In the genomic region with DNA sequence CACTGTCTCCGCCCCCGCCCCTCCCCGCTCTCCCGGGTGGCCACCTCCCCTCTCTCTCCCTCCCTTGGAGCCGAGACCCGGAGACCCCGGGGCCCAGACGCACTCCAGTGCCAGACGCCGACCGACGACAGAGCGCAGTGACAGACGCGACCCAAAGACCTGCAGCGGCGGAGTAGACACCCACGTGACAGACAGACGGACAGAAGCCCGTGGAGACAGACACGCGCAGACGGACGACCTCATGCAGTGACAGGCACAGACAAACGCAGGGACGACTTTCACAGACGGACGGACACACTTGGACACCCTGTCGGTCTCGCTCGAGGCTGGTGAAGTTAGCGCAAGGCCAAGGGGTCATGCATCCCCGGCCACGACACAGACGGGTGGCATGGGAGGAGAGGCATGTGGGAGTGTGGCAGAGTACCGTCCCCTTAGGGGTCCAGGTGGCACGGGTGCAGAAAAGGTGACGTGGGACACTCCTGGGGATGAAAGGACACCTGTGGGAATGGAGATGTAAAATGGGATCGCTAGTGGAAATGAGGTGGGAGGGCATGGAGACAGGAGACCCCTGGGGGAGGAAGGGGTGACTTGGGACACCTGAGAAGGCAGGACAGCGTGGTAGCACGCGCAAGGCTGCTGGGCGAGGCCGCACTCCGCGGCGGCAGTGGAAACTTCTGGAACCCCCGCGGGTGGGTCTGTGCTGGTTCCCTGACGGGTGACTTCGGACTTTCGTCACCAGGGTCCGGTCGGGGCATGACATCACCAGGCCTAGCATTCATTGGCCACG, we compare ENCODE assay signal across 1 cellular context.
TF ChIP-seq lines count a peak whose summit lies in the region.

No MANE protein-coding gene starts in this region.

TF ChIP-seq in K562, 482 proteins besides CTCF, POLR2A, EP300 and RAD21 (continued from another document and continues in another):
- TF ChIP-seq ZNF431 (CRISPR knock-in tag; IDR thresholded peaks at IDR 0.05) (0 out of 2 replicates have a peak, but pooled peaks have one; percentile 70), HDAC8 (tag; IDR thresholded peaks at IDR 0.05) (no peak), OTX1 (CRISPR knock-in tag; IDR thresholded peaks at IDR 0.05) (no peak), CBFB (CRISPR knock-in tag; IDR thresholded peaks at IDR 0.05) (no peak), PCBP1 (IDR thresholded peaks at IDR 0.05; ENCODE audit: low read depth, low read length, poor library complexity, severe bottlenecking) (no peak), ATF7 (IDR thresholded peaks at IDR 0.05) (peak; percentile 96), SMARCA4 (IDR thresholded peaks at IDR 0.05) (peak; percentile 28; the same call in 1 of the 2 replicates), FIP1L1 (IDR thresholded peaks at IDR 0.05; ENCODE audit: low read depth, low read length, poor library complexity, severe bottlenecking) (peak; percentile 0), TBP (optimal IDR thresholded peaks at IDR 0.05; ENCODE audit: low read depth, low read length) (peak; percentile 62), ZFX (CRISPR knock-in tag; IDR thresholded peaks at IDR 0.05) (peak; percentile 40; the same call in 1 of the 2 replicates), ZNF263 (CRISPR knock-in tag; IDR thresholded peaks at IDR 0.05; ENCODE audit: borderline replicate concordance) (peak; percentile 27; the same call in 1 of the 2 replicates), MIER1 (IDR thresholded peaks at IDR 0.05; ENCODE audit: low read depth) (peak; percentile 80; the same call in 1 of the 2 replicates), CREM (IDR thresholded peaks at IDR 0.05; ENCODE audit: low read depth) (peak; percentile 50), MCM5 (IDR thresholded peaks at IDR 0.05; ENCODE audit: low read depth) (no peak), MTA1 (IDR thresholded peaks at IDR 0.05; ENCODE audit: borderline replicate concordance) (peak; percentile 88), ARNT (IDR thresholded peaks at IDR 0.05) (0 out of 4 replicates have a peak, but pooled peaks of 1 of the 2 experiments have one; percentile 33), CBX8 (IDR thresholded peaks at IDR 0.05; ENCODE audit: borderline replicate concordance, extremely low read depth, low read depth, low read length, poor library complexity, severe bottlenecking) (no peak), PML (IDR thresholded peaks at IDR 0.05; ENCODE audit: low read length) (no peak), CXXC5 (CRISPR knock-in tag; IDR thresholded peaks at IDR 0.05) (peak; percentile 52), YBX1 (IDR thresholded peaks at IDR 0.05) (no peak), SUPT5H (IDR thresholded peaks at IDR 0.05) (peak; percentile 53; the same call in 1 of the 2 replicates), SLC30A9 (CRISPR knock-in tag; IDR thresholded peaks at IDR 0.05) (no peak), ZKSCAN1 (IDR thresholded peaks at IDR 0.05; ENCODE audit: low read depth, low read length) (no peak), HIVEP1 (CRISPR knock-in tag; IDR thresholded peaks at IDR 0.05) (no peak), ZBTB1 (CRISPR knock-in tag; IDR thresholded peaks at IDR 0.05; ENCODE audit: borderline replicate concordance, low read depth) (peak; percentile 49; the same call in 1 of the 2 replicates), KDM4B (IDR thresholded peaks at IDR 0.05; ENCODE audit: borderline replicate concordance in 2 of 2, low read depth in 1 of 2) (0 out of 4 replicates have a peak, but pooled peaks of 1 of the 2 experiments have one; percentile 31), FOSL1 (tag; conservative IDR thresholded peaks at IDR 0.05) (no peak), SNRNP70 (optimal IDR thresholded peaks at IDR 0.05; ENCODE audit: low read depth, low read length) (no peak), MTA2 (IDR thresholded peaks at IDR 0.05; ENCODE audit: low read depth) (no peak), RHOXF2B (CRISPR knock-in tag; conservative IDR thresholded peaks at IDR 0.05) (no peak), ZNF589 (CRISPR knock-in tag; IDR thresholded peaks at IDR 0.05; ENCODE audit: low read depth) (no peak), GTF2F1 (IDR thresholded peaks at IDR 0.05; ENCODE audit: low read depth, low read length) (0 out of 2 replicates have a peak, but pooled peaks have one; percentile 29), ZC3H4 (CRISPR knock-in tag; IDR thresholded peaks at IDR 0.05; ENCODE audit: borderline replicate concordance) (peak; percentile 54; the same call in 1 of the 2 replicates), CHD2 (IDR thresholded peaks at IDR 0.05; ENCODE audit: low read depth, low read length) (no peak; the same call in 1 of the 2 replicates), ZKSCAN8 (CRISPR knock-in tag; IDR thresholded peaks at IDR 0.05) (no peak), KAT2B (IDR thresholded peaks at IDR 0.05; ENCODE audit: low read depth, low read length) (no peak), TAF9B (IDR thresholded peaks at IDR 0.05; ENCODE audit: partially characterized antibody) (no peak), SP1 (CRISPR knock-in tag; IDR thresholded peaks at IDR 0.05) (peak; percentile 47), ELF2 (CRISPR knock-in tag; IDR thresholded peaks at IDR 0.05) (no peak), KHSRP (IDR thresholded peaks at IDR 0.05) (no peak), BRF1 (IDR thresholded peaks at IDR 0.05; ENCODE audit: borderline replicate concordance, extremely low read depth, insufficient read length) (no peak), TOE1 (IDR thresholded peaks at IDR 0.05; ENCODE audit: borderline replicate concordance) (peak; percentile 86), TOE1 (CRISPR knock-in tag; IDR thresholded peaks at IDR 0.05; ENCODE audit: borderline replicate concordance, low read depth) (no peak), NCOA4 (IDR thresholded peaks at IDR 0.05; ENCODE audit: partially characterized antibody) (no peak), PTBP1 (IDR thresholded peaks at IDR 0.05; ENCODE audit: low read depth, low read length) (no peak), ZKSCAN3 (CRISPR knock-in tag; IDR thresholded peaks at IDR 0.05) (no peak)
- TF ChIP-seq, protein P1, sequence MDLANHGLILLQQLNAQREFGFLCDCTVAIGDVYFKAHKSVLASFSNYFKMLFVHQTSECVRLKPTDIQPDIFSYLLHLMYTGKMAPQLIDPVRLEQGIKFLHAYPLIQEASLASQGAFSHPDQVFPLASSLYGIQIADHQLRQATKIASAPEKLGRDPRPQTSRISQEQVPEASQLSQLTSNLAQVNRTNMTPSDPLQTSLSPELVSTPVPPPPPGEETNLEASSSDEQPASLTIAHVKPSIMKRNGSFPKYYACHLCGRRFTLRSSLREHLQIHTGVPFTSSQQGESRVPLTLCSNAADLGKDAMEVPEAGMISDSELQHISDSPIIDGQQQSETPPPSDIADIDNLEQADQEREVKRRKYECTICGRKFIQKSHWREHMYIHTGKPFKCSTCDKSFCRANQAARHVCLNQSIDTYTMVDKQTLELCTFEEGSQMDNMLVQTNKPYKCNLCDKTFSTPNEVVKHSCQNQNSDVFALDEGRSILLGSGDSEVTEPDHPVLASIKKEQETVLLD (IDR thresholded peaks at IDR 0.05) = peak; percentile 95
- TF ChIP-seq, protein P2, sequence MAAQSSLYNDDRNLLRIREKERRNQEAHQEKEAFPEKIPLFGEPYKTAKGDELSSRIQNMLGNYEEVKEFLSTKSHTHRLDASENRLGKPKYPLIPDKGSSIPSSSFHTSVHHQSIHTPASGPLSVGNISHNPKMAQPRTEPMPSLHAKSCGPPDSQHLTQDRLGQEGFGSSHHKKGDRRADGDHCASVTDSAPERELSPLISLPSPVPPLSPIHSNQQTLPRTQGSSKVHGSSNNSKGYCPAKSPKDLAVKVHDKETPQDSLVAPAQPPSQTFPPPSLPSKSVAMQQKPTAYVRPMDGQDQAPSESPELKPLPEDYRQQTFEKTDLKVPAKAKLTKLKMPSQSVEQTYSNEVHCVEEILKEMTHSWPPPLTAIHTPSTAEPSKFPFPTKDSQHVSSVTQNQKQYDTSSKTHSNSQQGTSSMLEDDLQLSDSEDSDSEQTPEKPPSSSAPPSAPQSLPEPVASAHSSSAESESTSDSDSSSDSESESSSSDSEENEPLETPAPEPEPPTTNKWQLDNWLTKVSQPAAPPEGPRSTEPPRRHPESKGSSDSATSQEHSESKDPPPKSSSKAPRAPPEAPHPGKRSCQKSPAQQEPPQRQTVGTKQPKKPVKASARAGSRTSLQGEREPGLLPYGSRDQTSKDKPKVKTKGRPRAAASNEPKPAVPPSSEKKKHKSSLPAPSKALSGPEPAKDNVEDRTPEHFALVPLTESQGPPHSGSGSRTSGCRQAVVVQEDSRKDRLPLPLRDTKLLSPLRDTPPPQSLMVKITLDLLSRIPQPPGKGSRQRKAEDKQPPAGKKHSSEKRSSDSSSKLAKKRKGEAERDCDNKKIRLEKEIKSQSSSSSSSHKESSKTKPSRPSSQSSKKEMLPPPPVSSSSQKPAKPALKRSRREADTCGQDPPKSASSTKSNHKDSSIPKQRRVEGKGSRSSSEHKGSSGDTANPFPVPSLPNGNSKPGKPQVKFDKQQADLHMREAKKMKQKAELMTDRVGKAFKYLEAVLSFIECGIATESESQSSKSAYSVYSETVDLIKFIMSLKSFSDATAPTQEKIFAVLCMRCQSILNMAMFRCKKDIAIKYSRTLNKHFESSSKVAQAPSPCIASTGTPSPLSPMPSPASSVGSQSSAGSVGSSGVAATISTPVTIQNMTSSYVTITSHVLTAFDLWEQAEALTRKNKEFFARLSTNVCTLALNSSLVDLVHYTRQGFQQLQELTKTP (IDR thresholded peaks at IDR 0.05; ENCODE audit: low read depth in 1 of 2, partially characterized antibody in 2 of 2) = peak in 1 of 2 experiments; percentile 19
- TF ChIP-seq, protein P3, sequence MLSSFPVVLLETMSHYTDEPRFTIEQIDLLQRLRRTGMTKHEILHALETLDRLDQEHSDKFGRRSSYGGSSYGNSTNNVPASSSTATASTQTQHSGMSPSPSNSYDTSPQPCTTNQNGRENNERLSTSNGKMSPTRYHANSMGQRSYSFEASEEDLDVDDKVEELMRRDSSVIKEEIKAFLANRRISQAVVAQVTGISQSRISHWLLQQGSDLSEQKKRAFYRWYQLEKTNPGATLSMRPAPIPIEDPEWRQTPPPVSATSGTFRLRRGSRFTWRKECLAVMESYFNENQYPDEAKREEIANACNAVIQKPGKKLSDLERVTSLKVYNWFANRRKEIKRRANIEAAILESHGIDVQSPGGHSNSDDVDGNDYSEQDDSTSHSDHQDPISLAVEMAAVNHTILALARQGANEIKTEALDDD (IDR thresholded peaks at IDR 0.05) = no peak
- TF ChIP-seq, protein P4, sequence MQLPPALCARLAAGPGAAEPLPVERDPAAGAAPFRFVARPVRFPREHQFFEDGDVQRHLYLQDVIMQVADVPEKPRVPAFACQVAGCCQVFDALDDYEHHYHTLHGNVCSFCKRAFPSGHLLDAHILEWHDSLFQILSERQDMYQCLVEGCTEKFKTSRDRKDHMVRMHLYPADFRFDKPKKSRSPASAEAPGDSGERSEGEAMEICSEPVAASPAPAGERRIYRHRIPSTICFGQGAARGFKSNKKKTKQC (CRISPR knock-in tag; IDR thresholded peaks at IDR 0.05) = peak; percentile 73; the same call in 1 of the 2 replicates
- TF ChIP-seq, protein P5, sequence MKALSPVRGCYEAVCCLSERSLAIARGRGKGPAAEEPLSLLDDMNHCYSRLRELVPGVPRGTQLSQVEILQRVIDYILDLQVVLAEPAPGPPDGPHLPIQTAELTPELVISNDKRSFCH (CRISPR knock-in tag; IDR thresholded peaks at IDR 0.05) = no peak
- TF ChIP-seq, protein P5 (tag; IDR thresholded peaks at IDR 0.05) = 0 out of 2 replicates have a peak, but pooled peaks have one; percentile 14
- TF ChIP-seq, protein P6, sequence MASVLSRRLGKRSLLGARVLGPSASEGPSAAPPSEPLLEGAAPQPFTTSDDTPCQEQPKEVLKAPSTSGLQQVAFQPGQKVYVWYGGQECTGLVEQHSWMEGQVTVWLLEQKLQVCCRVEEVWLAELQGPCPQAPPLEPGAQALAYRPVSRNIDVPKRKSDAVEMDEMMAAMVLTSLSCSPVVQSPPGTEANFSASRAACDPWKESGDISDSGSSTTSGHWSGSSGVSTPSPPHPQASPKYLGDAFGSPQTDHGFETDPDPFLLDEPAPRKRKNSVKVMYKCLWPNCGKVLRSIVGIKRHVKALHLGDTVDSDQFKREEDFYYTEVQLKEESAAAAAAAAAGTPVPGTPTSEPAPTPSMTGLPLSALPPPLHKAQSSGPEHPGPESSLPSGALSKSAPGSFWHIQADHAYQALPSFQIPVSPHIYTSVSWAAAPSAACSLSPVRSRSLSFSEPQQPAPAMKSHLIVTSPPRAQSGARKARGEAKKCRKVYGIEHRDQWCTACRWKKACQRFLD (CRISPR knock-in tag; IDR thresholded peaks at IDR 0.05) = no peak
- TF ChIP-seq, protein P7, sequence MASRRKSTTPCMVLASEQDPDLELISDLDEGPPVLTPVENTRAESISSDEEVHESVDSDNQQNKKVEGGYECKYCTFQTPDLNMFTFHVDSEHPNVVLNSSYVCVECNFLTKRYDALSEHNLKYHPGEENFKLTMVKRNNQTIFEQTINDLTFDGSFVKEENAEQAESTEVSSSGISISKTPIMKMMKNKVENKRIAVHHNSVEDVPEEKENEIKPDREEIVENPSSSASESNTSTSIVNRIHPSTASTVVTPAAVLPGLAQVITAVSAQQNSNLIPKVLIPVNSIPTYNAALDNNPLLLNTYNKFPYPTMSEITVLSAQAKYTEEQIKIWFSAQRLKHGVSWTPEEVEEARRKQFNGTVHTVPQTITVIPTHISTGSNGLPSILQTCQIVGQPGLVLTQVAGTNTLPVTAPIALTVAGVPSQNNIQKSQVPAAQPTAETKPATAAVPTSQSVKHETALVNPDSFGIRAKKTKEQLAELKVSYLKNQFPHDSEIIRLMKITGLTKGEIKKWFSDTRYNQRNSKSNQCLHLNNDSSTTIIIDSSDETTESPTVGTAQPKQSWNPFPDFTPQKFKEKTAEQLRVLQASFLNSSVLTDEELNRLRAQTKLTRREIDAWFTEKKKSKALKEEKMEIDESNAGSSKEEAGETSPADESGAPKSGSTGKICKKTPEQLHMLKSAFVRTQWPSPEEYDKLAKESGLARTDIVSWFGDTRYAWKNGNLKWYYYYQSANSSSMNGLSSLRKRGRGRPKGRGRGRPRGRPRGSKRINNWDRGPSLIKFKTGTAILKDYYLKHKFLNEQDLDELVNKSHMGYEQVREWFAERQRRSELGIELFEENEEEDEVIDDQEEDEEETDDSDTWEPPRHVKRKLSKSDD (conservative IDR thresholded peaks at IDR 0.05; ENCODE audit: low read length) = no peak
- TF ChIP-seq, protein P8, sequence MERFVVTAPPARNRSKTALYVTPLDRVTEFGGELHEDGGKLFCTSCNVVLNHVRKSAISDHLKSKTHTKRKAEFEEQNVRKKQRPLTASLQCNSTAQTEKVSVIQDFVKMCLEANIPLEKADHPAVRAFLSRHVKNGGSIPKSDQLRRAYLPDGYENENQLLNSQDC (CRISPR knock-in tag; IDR thresholded peaks at IDR 0.05) = no peak
- TF ChIP-seq, protein P9, sequence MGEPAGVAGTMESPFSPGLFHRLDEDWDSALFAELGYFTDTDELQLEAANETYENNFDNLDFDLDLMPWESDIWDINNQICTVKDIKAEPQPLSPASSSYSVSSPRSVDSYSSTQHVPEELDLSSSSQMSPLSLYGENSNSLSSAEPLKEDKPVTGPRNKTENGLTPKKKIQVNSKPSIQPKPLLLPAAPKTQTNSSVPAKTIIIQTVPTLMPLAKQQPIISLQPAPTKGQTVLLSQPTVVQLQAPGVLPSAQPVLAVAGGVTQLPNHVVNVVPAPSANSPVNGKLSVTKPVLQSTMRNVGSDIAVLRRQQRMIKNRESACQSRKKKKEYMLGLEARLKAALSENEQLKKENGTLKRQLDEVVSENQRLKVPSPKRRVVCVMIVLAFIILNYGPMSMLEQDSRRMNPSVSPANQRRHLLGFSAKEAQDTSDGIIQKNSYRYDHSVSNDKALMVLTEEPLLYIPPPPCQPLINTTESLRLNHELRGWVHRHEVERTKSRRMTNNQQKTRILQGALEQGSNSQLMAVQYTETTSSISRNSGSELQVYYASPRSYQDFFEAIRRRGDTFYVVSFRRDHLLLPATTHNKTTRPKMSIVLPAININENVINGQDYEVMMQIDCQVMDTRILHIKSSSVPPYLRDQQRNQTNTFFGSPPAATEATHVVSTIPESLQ (CRISPR knock-in tag; IDR thresholded peaks at IDR 0.05) = no peak
